Comparison of ENCODE assay signal across 16 cellular contexts in genomic region chr5:56995605-56996004, GRCh38. TPM values are rescaled to one million over a fixed set of nuclear protein-coding genes. Genes with fewer than 3 reads are reported as not detected.
A peak's percentile ranks its signal among the peaks of the same experiment; 100 is the strongest.
DNase-seq lines count a peak whose midpoint lies in the region; ATAC-seq, FAIRE-seq and TF ChIP-seq lines count a peak whose summit lies in the region.
"Had no signal": no experiment of that assay in that cellular context is flagged by ENCODE, and none has a peak within 500 bp of the region (broad histone marks: within the 10 kb centered on the region; RNA-seq: fewer than 3 reads in every experiment).

No MANE protein-coding gene starts in this region.

- no peak overlapping the region for H2BK15ac ChIP-seq in mesenchymal stem cell (ENCODE audit: low read depth, poor library complexity, severe bottlenecking)

- no peak overlapping the region for H3K14ac ChIP-seq in mesenchymal stem cell (ENCODE audit: low read length in 2 of 2)

- no peak for FAIRE-seq in pancreas (lab: Jason Lieb, UNC)
- FAIRE-seq: A204.1, D721Med, G401.6 had no signal

- no peak overlapping the region for H2BK12ac ChIP-seq in mesenchymal stem cell (ENCODE audit: low read length in 2 of 2)

- no peaks in the 10 kb centered on the region for H3K79me1 ChIP-seq in mesenchymal stem cell (replicated peaks; ENCODE audit: low read length, poor library complexity, severe bottlenecking)

- H3K27me3 ChIP-seq in mesenchymal stem cell (ENCODE audit: control insufficient read depth in 1 of 2, insufficient read depth in 1 of 2, low read length in 2 of 2) = peaks cover 4 to 15% of the 10 kb centered on the region in 2 experiments
- no peaks in the 10 kb centered on the region for H3K27me3 ChIP-seq in pancreas
- H3K27me3 ChIP-seq: BLaER1 had no signal

- no peak overlapping the region for H3K27ac ChIP-seq in mesenchymal stem cell (ENCODE audit: low read length, poor library complexity, severe bottlenecking)
- H3K27ac ChIP-seq in pancreas = peak overlapping the region in 2 of 4 donors; percentile 1 to 66
- H3K27ac ChIP-seq: 22Rv1, BLaER1, C4-2B, GM23248 had no signal

- intact Hi-C loops in pancreas (cut with DNase I) = no loop called here

- no peak overlapping the region for H3K23ac ChIP-seq in mesenchymal stem cell (ENCODE audit: low read length in 2 of 2)

- DNase-seq in DMS53 (lab: John Stamatoyannopoulos, UW) = peak; percentile 54
- no peak for DNase-seq in DMS53 treated with DMSO at 0.1 percent for 48 hours (lab: John Stamatoyannopoulos, UW; ENCODE audit: unreplicated experiment)
- DNase-seq in fibroblast of villous mesenchyme (ENCODE audit: low read depth) = peak; percentile 6
- peak; percentile 42 for DNase-seq in mesenchymal stem cell
- no peak for DNase-seq in pancreas
- DNase-seq in activated T-cell treated with anti-CD3 and anti-CD28 coated beads for 4 hours = no peak
- DNase-seq in mucosa of gallbladder (ENCODE audit: low spot score) = no peak
- DNase-seq: DMS 273 treated with DMSO at 0.1 percent for 48 hours had no signal

- no peak for TF ChIP-seq CTCF in fibroblast of villous mesenchyme (IDR thresholded peaks at IDR 0.05; ENCODE audit: insufficient read depth, low read depth, low read length)
- TF ChIP-seq CTCF in pancreas (IDR thresholded peaks at IDR 0.05) = no peak

- no peak overlapping the region for H3K4me3 ChIP-seq in fibroblast of villous mesenchyme (ENCODE audit: low read depth, low read length)
- no peak overlapping the region for H3K4me3 ChIP-seq in mesenchymal stem cell (ENCODE audit: insufficient read depth in 1 of 2, low read depth in 1 of 2, low read length in 2 of 2)
- H3K4me3 ChIP-seq in pancreas = no peak overlapping the region
- H3K4me3 ChIP-seq: BLaER1, GM23248 had no signal

- ATAC-seq in pancreas (peak; percentile 14 to 28 (median 23)), HG03108 (IDR thresholded peaks at IDR 0.05; ENCODE audit: unreplicated experiment) (no peak)

- H2AFZ ChIP-seq in mesenchymal stem cell (ENCODE audit: low read depth, low read length) = no peak overlapping the region
- H2AFZ ChIP-seq: GM23248 had no signal

- no peak overlapping the region for H2BK5ac ChIP-seq in mesenchymal stem cell (ENCODE audit: low read depth, low read length, poor library complexity, severe bottlenecking)

- no peaks in the 10 kb centered on the region for H3K36me3 ChIP-seq in mesenchymal stem cell (ENCODE audit: control insufficient read depth in 1 of 2, insufficient read depth in 2 of 2, low read depth in 1 of 2, low read length in 2 of 2)
- no peaks in the 10 kb centered on the region for H3K36me3 ChIP-seq in pancreas
- H3K36me3 ChIP-seq: BLaER1 had no signal

- H3K9ac ChIP-seq in mesenchymal stem cell (ENCODE audit: low read length) = no peak overlapping the region
- H3K9ac ChIP-seq: BLaER1, GM23248 had no signal

- H2BK120ac ChIP-seq in mesenchymal stem cell (ENCODE audit: low read depth, low read length) = no peak overlapping the region

- WGBS in mesenchymal stem cell = 0% methylated on average over 1 of the region's 1 CpG
- WGBS in pancreas, 2 donors = 23 to 71% methylated on average over 1 of the region's 1 CpG

- H4K8ac ChIP-seq in mesenchymal stem cell (ENCODE audit: low read length) = no peak overlapping the region

- H4K91ac ChIP-seq in mesenchymal stem cell (ENCODE audit: low read length) = no peak overlapping the region

- H3K4ac ChIP-seq in mesenchymal stem cell (ENCODE audit: low read depth in 1 of 2, low read length in 2 of 2) = no peak overlapping the region

- no peak overlapping the region for H3K18ac ChIP-seq in mesenchymal stem cell (ENCODE audit: low read depth in 1 of 2, low read length in 2 of 2)

- H3K4me1 ChIP-seq in mesenchymal stem cell (ENCODE audit: control insufficient read depth, insufficient read depth, low read depth, low read length) (no peaks in the 10 kb centered on the region), pancreas (peaks cover 0 to 3% (median 0%) of the 10 kb centered on the region in 3 donors)
- H3K4me1 ChIP-seq: BLaER1 had no signal

- H2AK5ac ChIP-seq in mesenchymal stem cell (ENCODE audit: low read length, severe bottlenecking) = no peak overlapping the region

- H3K4me2 ChIP-seq in mesenchymal stem cell (ENCODE audit: low read length, poor library complexity, severe bottlenecking) = no peak overlapping the region
- H3K4me2 ChIP-seq: BLaER1 had no signal

- no peaks in the 10 kb centered on the region for H3K9me3 ChIP-seq in mesenchymal stem cell (ENCODE audit: control insufficient read depth, low read length)
- H3K9me3 ChIP-seq in pancreas = no peaks in the 10 kb centered on the region
- H3K9me3 ChIP-seq: BLaER1 had no signal

RNA-seq across cellular contexts. Expression of gene MIER3, which starts 43.7 kb away (rescaled TPM):
- total RNA-seq in fibroblast of villous mesenchyme = 18.4 and 28.9 TPM in 2 replicates
- 8.2 TPM for polyA plus RNA-seq in mesenchymal stem cell (2013, experiment 1 of 2)
- 10.0 TPM for polyA plus RNA-seq in mesenchymal stem cell (2013, experiment 2 of 2)
- 10 to 100 TPM in 2 of 6 donors, 1 to 10 TPM in 4; 7.3 to 16.3 (median 8.6) TPM for total RNA-seq in pancreas
- polyA plus RNA-seq in pancreas = 1 to 10 TPM; 3.8 to 6.7 TPM
- total RNA-seq in mucosa of gallbladder = 19.2 TPM

Comparison
In these comparisons a context has a peak if more than half of its experiments do, and no peak if none do; other contexts are left out.
1. DNase-seq: peak in DMS53 (single experiment), fibroblast of villous mesenchyme (single experiment) and mesenchymal stem cell (single experiment); none in DMS53 treated with DMSO at 0.1 percent for 48 hours (single experiment), pancreas (0 of 6), activated T-cell treated with anti-CD3 and anti-CD28 coated beads for 4 hours (single experiment) and mucosa of gallbladder (single experiment).